Comparison of ENCODE assay signal across 8 cellular contexts in genomic region chr12:106223485-106224391, GRCh38. TPM values are rescaled to one million over a fixed set of nuclear protein-coding genes. Genes with fewer than 3 reads are reported as not detected.
DNase-seq lines count a peak whose midpoint lies in the region; ATAC-seq, FAIRE-seq and TF ChIP-seq lines count a peak whose summit lies in the region.
"Had no signal": no experiment of that assay in that cellular context is flagged by ENCODE, and none has a peak within 500 bp of the region (broad histone marks: within the 10 kb centered on the region; RNA-seq: fewer than 3 reads in every experiment).

No MANE protein-coding gene starts in this region.

- peak; percentile 62 for ATAC-seq in HG03159 (IDR thresholded peaks at IDR 0.05; ENCODE audit: unreplicated experiment)
- ATAC-seq in stimulated activated effector memory CD8-positive, alpha-beta T cell treated with anti-CD3 and anti-CD28 coated beads, Interleukin-12 subunit alpha, Interleukin-12 subunit beta, amount 100 ng/mL, for 72 hours: peak; percentile 77

- no peaks in the 10 kb centered on the region for H3K79me2 ChIP-seq in mesendoderm (ENCODE audit: control insufficient read depth, insufficient read depth, low read length)

- no peak overlapping the region for H3K18ac ChIP-seq in mesendoderm (ENCODE audit: low read length)

- no peak overlapping the region for H3K27ac ChIP-seq in mesendoderm (ENCODE audit: low read depth, low read length)

- POLR2A ChIA-PET in activated CD4-positive, alpha-beta memory T cell treated with anti-CD3 and anti-CD28 coated beads, Interleukin-2, amount 10 ng/mL, durations not matched to agents 7 days and 5 days (lab: Charles Lee): no interaction called here

- no peak overlapping the region for H3K4me2 ChIP-seq in mesendoderm (ENCODE audit: low read length)

- H3K4me3 ChIP-seq in mesendoderm (ENCODE audit: low read length): no peak overlapping the region

- no peak overlapping the region for H2BK120ac ChIP-seq in mesendoderm (ENCODE audit: low read depth, low read length)

- no peak for TF ChIP-seq POLR2A in GM12891 (IDR thresholded peaks at IDR 0.05; ENCODE audit: low read depth, low read length)

- H3K36me3 Mint-ChIP-seq in activated CD4-positive, alpha-beta memory T cell treated with anti-CD3 and anti-CD28 coated beads, Interleukin-2, amount 10 ng/mL, durations not matched to agents 7 days and 5 days (ENCODE audit: low read depth): no peaks in the 10 kb centered on the region
- no peaks in the 10 kb centered on the region for H3K36me3 Mint-ChIP-seq in stimulated activated effector memory CD8-positive, alpha-beta T cell treated with anti-CD3 and anti-CD28 coated beads, Interleukin-12 subunit alpha, Interleukin-12 subunit beta, amount 100 ng/mL, for 72 hours

- H3K27me3 ChIP-seq in mesendoderm (ENCODE audit: insufficient read depth, low read length, poor library complexity): no peaks in the 10 kb centered on the region

- CTCF ChIA-PET in activated CD4-positive, alpha-beta memory T cell treated with anti-CD3 and anti-CD28 coated beads, Interleukin-2, amount 10 ng/mL, durations not matched to agents 7 days and 5 days (lab: Charles Lee): interaction anchor here (0.6 to 1.9 kb wide), 24 partner anchors 9 to 803 kb away, joined by 3 to 16 read pairs (median 4); no protein-coding TSS in a partner anchor

- H3K9me3 Mint-ChIP-seq in activated CD4-positive, alpha-beta memory T cell treated with anti-CD3 and anti-CD28 coated beads, Interleukin-2, amount 10 ng/mL, durations not matched to agents 7 days and 5 days: no peaks in the 10 kb centered on the region
- no peaks in the 10 kb centered on the region for H3K9me3 Mint-ChIP-seq in stimulated activated effector memory CD8-positive, alpha-beta T cell treated with anti-CD3 and anti-CD28 coated beads, Interleukin-12 subunit alpha, Interleukin-12 subunit beta, amount 100 ng/mL, for 72 hours

- no peak overlapping the region for H3K56ac ChIP-seq in mesendoderm (ENCODE audit: low read length)

- H2BK5ac ChIP-seq in mesendoderm (ENCODE audit: low read length): no peak overlapping the region

- no peaks in the 10 kb centered on the region for H3K79me1 ChIP-seq in mesendoderm (ENCODE audit: low read length)

- no peak overlapping the region for H3K23ac ChIP-seq in mesendoderm (ENCODE audit: low read length)

- no peak overlapping the region for H4K5ac ChIP-seq in mesendoderm (ENCODE audit: low read length)

- peaks cover 22% of the 10 kb centered on the region for H3K4me1 Mint-ChIP-seq in activated CD4-positive, alpha-beta memory T cell treated with anti-CD3 and anti-CD28 coated beads, Interleukin-2, amount 10 ng/mL, durations not matched to agents 7 days and 5 days
- H3K4me1 Mint-ChIP-seq in stimulated activated effector memory CD8-positive, alpha-beta T cell treated with anti-CD3 and anti-CD28 coated beads, Interleukin-12 subunit alpha, Interleukin-12 subunit beta, amount 100 ng/mL, for 72 hours: peaks cover 16% of the 10 kb centered on the region

- peak; percentile 94 for FAIRE-seq in GM12891 (lab: Jason Lieb, UNC)
- FAIRE-seq: islet of Langerhans had no signal

- H3K9ac ChIP-seq in mesendoderm (ENCODE audit: low read length): no peak overlapping the region

- WGBS in mesendoderm (ENCODE audit: extremely low coverage, insufficient coverage, low lambda C conversion rate): no CpG with 5 or more reads among the region's 9 CpGs

- no peak overlapping the region for H2AK5ac ChIP-seq in mesendoderm (ENCODE audit: low read length)

- DNase-seq in GM12891 (ENCODE audit: insufficient read length, low spot score) (peak; percentile 54), NCI-H748 treated with DMSO at 0.1 percent for 48 hours (lab: John Stamatoyannopoulos, UW) (peak; percentile 20), mesendoderm (peak; percentile 77)
- peak; percentile 76 for DNase-seq in activated CD4-positive, alpha-beta memory T cell treated with anti-CD3 and anti-CD28 coated beads, Interleukin-2, amount 10 ng/mL, durations not matched to agents 7 days and 5 days
- DNase-seq in effector CD8-positive, alpha-beta T cell (lab: John Stamatoyannopoulos, UW): peak; percentile 42
- DNase-seq in stimulated activated effector memory CD8-positive, alpha-beta T cell treated with anti-CD3 and anti-CD28 coated beads, Interleukin-12 subunit alpha, Interleukin-12 subunit beta, amount 100 ng/mL, for 72 hours (ENCODE audit: low spot score in 2 of 2): peak; percentile 65 to 85

- H2BK15ac ChIP-seq in mesendoderm (replicated peaks; ENCODE audit: low read depth): no peak overlapping the region

- no peak overlapping the region for H3K4me3 Mint-ChIP-seq in activated CD4-positive, alpha-beta memory T cell treated with anti-CD3 and anti-CD28 coated beads, Interleukin-2, amount 10 ng/mL, durations not matched to agents 7 days and 5 days
- H3K4me3 Mint-ChIP-seq in stimulated activated effector memory CD8-positive, alpha-beta T cell treated with anti-CD3 and anti-CD28 coated beads, Interleukin-12 subunit alpha, Interleukin-12 subunit beta, amount 100 ng/mL, for 72 hours: no peak overlapping the region

- no peaks in the 10 kb centered on the region for H3K36me3 ChIP-seq in mesendoderm (ENCODE audit: control insufficient read depth, insufficient read depth, low read length)

- H3K27ac Mint-ChIP-seq in activated CD4-positive, alpha-beta memory T cell treated with anti-CD3 and anti-CD28 coated beads, Interleukin-2, amount 10 ng/mL, durations not matched to agents 7 days and 5 days: no peak overlapping the region
- no peak overlapping the region for H3K27ac Mint-ChIP-seq in stimulated activated effector memory CD8-positive, alpha-beta T cell treated with anti-CD3 and anti-CD28 coated beads, Interleukin-12 subunit alpha, Interleukin-12 subunit beta, amount 100 ng/mL, for 72 hours

- no peak overlapping the region for H3K4ac ChIP-seq in mesendoderm (ENCODE audit: low read depth, low read length)

- H4K8ac ChIP-seq in mesendoderm (ENCODE audit: low read depth, low read length): no peak overlapping the region

- H3K4me1 ChIP-seq in mesendoderm (ENCODE audit: control insufficient read depth, low read depth, low read length): no peaks in the 10 kb centered on the region

- H3K27me3 Mint-ChIP-seq in activated CD4-positive, alpha-beta memory T cell treated with anti-CD3 and anti-CD28 coated beads, Interleukin-2, amount 10 ng/mL, durations not matched to agents 7 days and 5 days: peaks cover 3% of the 10 kb centered on the region

TF ChIP-seq in GM12891, 5 proteins besides CTCF, POLR2A, EP300 and RAD21:
- no peak for TF ChIP-seq POU2F2 (IDR thresholded peaks at IDR 0.05; ENCODE audit: low read depth, low read length)
- TF ChIP-seq POLR2AphosphoS5 (IDR thresholded peaks at IDR 0.05; ENCODE audit: low read depth, low read length): no peak
- TF ChIP-seq SPI1 (IDR thresholded peaks at IDR 0.05; ENCODE audit: low read depth, low read length): no peak
- no peak for TF ChIP-seq PAX5 (IDR thresholded peaks at IDR 0.05; ENCODE audit: insufficient read depth, low read length, severe bottlenecking)
- no peak for TF ChIP-seq TAF1 (IDR thresholded peaks at IDR 0.05; ENCODE audit: low read depth, low read length)

RNA-seq across cellular contexts. Expression of gene CKAP4, which starts 24.1 kb away (rescaled TPM):
- 5.0 TPM for polyA plus RNA-seq in GM12891 (2012; ENCODE audit: low read depth, missing spikeins)
- total RNA-seq in activated CD4-positive, alpha-beta memory T cell treated with anti-CD3 and anti-CD28 coated beads, Interleukin-2, amount 10 ng/mL, durations not matched to agents 7 days and 5 days: 1 to 10 TPM; 5.2 to 5.3 TPM
- polyA plus RNA-seq in mesendoderm (2013, experiment 1 of 2): 81.8 TPM
- 81.8 TPM for polyA plus RNA-seq in mesendoderm (2013, experiment 2 of 2)

Comparison
In these comparisons a context has a peak if more than half of its experiments do, and no peak if none do; other contexts are left out.
1. DNase-seq: peak in every context shown above with its lines; median percentile 77 in mesendoderm; 76 in activated CD4-positive, alpha-beta memory T cell treated with anti-CD3 and anti-CD28 coated beads, Interleukin-2, amount 10 ng/mL, durations not matched to agents 7 days and 5 days; 75 in stimulated activated effector memory CD8-positive, alpha-beta T cell treated with anti-CD3 and anti-CD28 coated beads, Interleukin-12 subunit alpha, Interleukin-12 subunit beta, amount 100 ng/mL, for 72 hours; 54 in GM12891; 42 in effector CD8-positive, alpha-beta T cell; 20 in NCI-H748 treated with DMSO at 0.1 percent for 48 hours.